In genomic region chr12:53506881-53507719, GRCh38 we compare ENCODE assay signal across 23 cellular contexts. TPM values are rescaled to one million over a fixed set of nuclear protein-coding genes. Genes with fewer than 3 reads are reported as not detected.
DNase-seq lines count a peak whose midpoint lies in the region; ATAC-seq, FAIRE-seq and TF ChIP-seq lines count a peak whose summit lies in the region.
"Had no signal": no experiment of that assay in that cellular context is flagged by ENCODE, and none has a peak within 500 bp of the region (broad histone marks: within the 10 kb centered on the region; RNA-seq: fewer than 3 reads in every experiment).

NPFF (minus strand) TSS chr12:53507484; CDS start chr12:53507474, 10 bp downstream.

- no peak within 1 kb of the TSS for H2BK20ac ChIP-seq in H1 (ENCODE audit: low read length)

- no peak for TF ChIP-seq EP300 in H1 (IDR thresholded peaks at IDR 0.05; ENCODE audit: borderline replicate concordance in 1 of 2, low read depth in 2 of 2, low read length in 2 of 2)

- H3K23me2 ChIP-seq in H1 (ENCODE audit: low read depth, low read length): no peaks in the 10 kb centered on the region

- H3K4me1 ChIP-seq in H1 (replicated peaks in 1 of 4; ENCODE audit: control insufficient read depth in 3 of 4, insufficient read depth in 4 of 4, low read length in 3 of 4): peaks cover 0 to 2% (median under 1%) of the 10 kb centered on the region in 4 experiments; a peak in 5 of 7 replicates
- peaks cover 34% of the 10 kb centered on the region for H3K4me1 ChIP-seq in skeletal muscle satellite cell (ENCODE audit: control insufficient read depth, insufficient read depth, low read length)

- DNase-seq in activated CD4-positive, alpha-beta T cell treated with anti-CD3 and anti-CD28 coated beads for 36 hours: no peak
- DNase-seq in activated CD4-positive, alpha-beta T cell treated with anti-CD3 and anti-CD28 coated beads for 48 hours: no peak
- DNase-seq in NB4 (ENCODE audit: low read depth) (no peak), H1 (ENCODE audit: low read depth in 1 of 2, low spot score in 2 of 2) (no peak), hippocampal formation (lab: John Stamatoyannopoulos, UW) (no peak), NOMO-1 treated with dmso at 0.1 percent for 144 hours (lab: John Stamatoyannopoulos, UW; ENCODE audit: unreplicated experiment) (no peak)
- DNase-seq: activated CD4-positive, CD25-positive, alpha-beta regulatory T cell treated with anti-CD3 and anti-CD28 coated beads, Interleukin-2, amount 50 U/mL, for 72 hours; CD4-positive, alpha-beta memory T cell; gastrocnemius medialis; Karpas-422; naive B cell; NCI-H1417; NCI-H2171; spleen; T-helper 1 cell had no signal

- H3K27ac Mint-ChIP-seq in activated CD4-positive, alpha-beta T cell treated with anti-CD3 and anti-CD28 coated beads for 36 hours: peak within 1 kb of the TSS; percentile 37
- H3K27ac Mint-ChIP-seq: progenitor cell of endocrine pancreas had no signal

- H2BK12ac ChIP-seq in H1 (ENCODE audit: low read depth, low read length): no peak within 1 kb of the TSS; the same call in 1 of the 2 replicates

- H3K4me2 ChIP-seq in H1 (ENCODE audit: insufficient read depth in 1 of 2, low read depth in 2 of 2, low read length in 2 of 2) (no peak within 1 kb of the TSS), skeletal muscle satellite cell (ENCODE audit: low read length) (peak within 1 kb of the TSS; percentile 42)

- no peak within 1 kb of the TSS for H2AK5ac ChIP-seq in H1 (ENCODE audit: low read depth, low read length)

- intact Hi-C loops in activated CD4-positive, alpha-beta T cell treated with anti-CD3 and anti-CD28 coated beads for 36 hours (cut with DNase I, micrococcal nuclease): no loop called here

- H2BK5ac ChIP-seq in H1 (ENCODE audit: low read depth, low read length): no peak within 1 kb of the TSS; the same call in 1 of the 2 replicates

- ATAC-seq in activated CD4-positive, alpha-beta T cell treated with anti-CD3 and anti-CD28 coated beads for 36 hours: no peak
- no peak for ATAC-seq in GM18867 (IDR thresholded peaks at IDR 0.05; ENCODE audit: unreplicated experiment)
- ATAC-seq: gastrocnemius medialis had no signal

- no peaks in the 10 kb centered on the region for H3K9me3 Mint-ChIP-seq in activated CD4-positive, alpha-beta T cell treated with anti-CD3 and anti-CD28 coated beads for 36 hours (ENCODE audit: low read depth)
- H3K9me3 Mint-ChIP-seq: naive B cell had no signal

- no peak within 1 kb of the TSS for H3K27ac ChIP-seq in H1 (ENCODE audit: low read depth, low read length)

- WGBS in H1 (ENCODE audit: extremely low coverage in 1 of 2, insufficient coverage in 1 of 2, insufficient read length in 1 of 2, insufficient replicate concordance in 2 of 2, low coverage in 1 of 2, low lambda C conversion rate in 2 of 2, missing lambda C conversion rate in 1 of 2), 2 experiments: 92% methylated on average over 11 of the region's 11 CpGs; no CpG with 5 or more reads in 1 of the 2 experiments

- H3K36me3 ChIP-seq in H1 (ENCODE audit: control insufficient read depth in 2 of 4, insufficient read depth in 4 of 4, low read length in 3 of 4) (peaks cover 9 to 23% (median 14%) of the 10 kb centered on the region in 4 experiments; a peak in 7 of 8 replicates), skeletal muscle satellite cell (ENCODE audit: insufficient read depth, low read length) (peaks cover 44% of the 10 kb centered on the region)

- H3K27me3 ChIP-seq in H1 (replicated peaks in 1 of 4; ENCODE audit: control insufficient read depth in 3 of 4, extremely low read depth in 1 of 4, insufficient read depth in 3 of 4, low read length in 3 of 4) (no peaks in the 10 kb centered on the region), skeletal muscle satellite cell (ENCODE audit: control insufficient read depth, insufficient read depth, low read length) (no peaks in the 10 kb centered on the region)
- H3K27me3 ChIP-seq: gastrocnemius medialis, spleen had no signal

- no peak within 1 kb of the TSS for H2AFZ ChIP-seq in H1 (ENCODE audit: low read length)

- no peak within 1 kb of the TSS for H3K56ac ChIP-seq in H1 (replicated peaks; ENCODE audit: insufficient read length, low read depth, low read length)

- H4K5ac ChIP-seq in H1 (ENCODE audit: insufficient read length, low read depth, low read length): no peak within 1 kb of the TSS

- no peaks in the 10 kb centered on the region for H3K9me3 ChIP-seq in H1 (ENCODE audit: insufficient read depth in 2 of 2, low read depth in 1 of 2, low read length in 1 of 2)
- H3K9me3 ChIP-seq in skeletal muscle satellite cell (replicated peaks; ENCODE audit: low read length): no peaks in the 10 kb centered on the region
- H3K9me3 ChIP-seq: gastrocnemius medialis, spleen had no signal

- no peak within 1 kb of the TSS for H4K8ac ChIP-seq in H1 (ENCODE audit: extremely low read depth, insufficient read depth, low read length)

- H3K4me1 Mint-ChIP-seq in activated CD4-positive, alpha-beta T cell treated with anti-CD3 and anti-CD28 coated beads for 36 hours: peaks cover 16% of the 10 kb centered on the region

- no peak within 1 kb of the TSS for H4K91ac ChIP-seq in H1 (replicated peaks; ENCODE audit: insufficient read length, low read length)

- TF ChIP-seq POLR2A in NB4 (IDR thresholded peaks at IDR 0.05; ENCODE audit: extremely low read depth, insufficient read length) (peak; percentile 6), H1 (IDR thresholded peaks at IDR 0.05; ENCODE audit: control extremely low read depth in 1 of 2, low read depth in 2 of 2, low read length in 2 of 2) (no peak; a peak in 1 of 3 replicates)

- POLR2A ChIA-PET in activated CD4-positive, alpha-beta T cell treated with anti-CD3 and anti-CD28 coated beads for 36 hours (lab: Charles Lee): interaction anchor here (0.5 kb wide), 1 partner anchor 39 kb away, joined by 5 read pairs; no protein-coding TSS in a partner anchor
- POLR2A ChIA-PET in H1 (lab: Charles Lee; ENCODE audit: partially characterized antibody): interaction anchor here (1.2 to 67.0 kb wide), 5 partner anchors 9 to 180 kb away, joined by 3 to 3397 read pairs (median 3); partner anchors contain the start of genes PCBP2 and PRR13

- no peak within 1 kb of the TSS for H3K4ac ChIP-seq in H1 (replicated peaks; ENCODE audit: insufficient read length, low read depth, low read length)

- no peak for FAIRE-seq in H1 (lab: Jason Lieb, UNC)
- FAIRE-seq: endothelial cell of umbilical vein had no signal

- H3K14ac ChIP-seq in H1 (ENCODE audit: insufficient read length): no peak within 1 kb of the TSS

- no peak within 1 kb of the TSS for H3K18ac ChIP-seq in H1 (ENCODE audit: extremely low read depth, low read length)

- H2BK120ac ChIP-seq in H1 (replicated peaks; ENCODE audit: low read depth, low read length): no peak within 1 kb of the TSS

- no peak within 1 kb of the TSS for H3K9ac ChIP-seq in H1 (replicated peaks in 1 of 4; ENCODE audit: extremely low read depth in 1 of 4, low read depth in 3 of 4, low read length in 3 of 4)
- H3K9ac ChIP-seq in skeletal muscle satellite cell (ENCODE audit: low read depth, low read length): peak within 1 kb of the TSS; percentile 35

- TF ChIP-seq CTCF in NB4 (IDR thresholded peaks at IDR 0.05; ENCODE audit: low read depth, low read length) (no peak), H1 (IDR thresholded peaks at IDR 0.05; ENCODE audit: control extremely low read depth in 1 of 3, insufficient read depth in 1 of 3, low read depth in 1 of 3, low read length in 3 of 3) (no peak)

- H3K27me3 Mint-ChIP-seq in activated CD4-positive, alpha-beta T cell treated with anti-CD3 and anti-CD28 coated beads for 36 hours: no peaks in the 10 kb centered on the region
- H3K27me3 Mint-ChIP-seq: CD4-positive, alpha-beta memory T cell; naive B cell; progenitor cell of endocrine pancreas had no signal

- H3K4me3 ChIP-seq in NB4 (ENCODE audit: low read depth, low read length) (no peak within 1 kb of the TSS), H1 (ENCODE audit: extremely low read depth in 1 of 4, insufficient read depth in 2 of 4, low read depth in 3 of 4, low read length in 4 of 4) (no peak within 1 kb of the TSS; a peak in 1 of 8 replicates), skeletal muscle satellite cell (ENCODE audit: low read length) (no peak within 1 kb of the TSS)
- H3K4me3 ChIP-seq: gastrocnemius medialis, spleen had no signal

- peaks cover 0 to 6% of the 10 kb centered on the region in 2 experiments; a peak in 2 of 4 replicates for H3K79me2 ChIP-seq in H1 (ENCODE audit: control insufficient read depth in 1 of 2, insufficient read depth in 2 of 2, low read length in 2 of 2)

- TF ChIP-seq RAD21 in H1 (IDR thresholded peaks at IDR 0.05 in 1 of 2, conservative IDR thresholded peaks at IDR 0.05 in 1 of 2; ENCODE audit: low read depth in 2 of 2, low read length in 2 of 2): no peak

- no peak within 1 kb of the TSS for H3K4me3 Mint-ChIP-seq in activated CD4-positive, alpha-beta T cell treated with anti-CD3 and anti-CD28 coated beads for 36 hours

- CTCF ChIA-PET in activated CD4-positive, alpha-beta T cell treated with anti-CD3 and anti-CD28 coated beads for 36 hours (lab: Charles Lee): interaction anchor here (1.0 to 4.3 kb wide), 5 partner anchors 31 to 186 kb away, joined by 3 to 44 read pairs (median 13); partner anchors contain the start of gene AAAS
- CTCF ChIA-PET in H1 (lab: Charles Lee; ENCODE audit: partially characterized antibody): interaction anchor here (1.0 to 9.8 kb wide), 9 partner anchors 13 to 296 kb away, joined by 3 to 105 read pairs (median 11); partner anchors contain the start of gene AAAS

- peaks cover 0 to 4% of the 10 kb centered on the region in 2 experiments for H4K20me1 ChIP-seq in H1 (replicated peaks in 1 of 2; ENCODE audit: control insufficient read depth in 1 of 2, insufficient read depth in 2 of 2, low read length in 2 of 2)

- peaks cover 2% of the 10 kb centered on the region for H3K79me1 ChIP-seq in H1 (ENCODE audit: low read depth, low read length)

- peaks cover 4% of the 10 kb centered on the region for H3K36me3 Mint-ChIP-seq in activated CD4-positive, alpha-beta T cell treated with anti-CD3 and anti-CD28 coated beads for 36 hours (ENCODE audit: low read depth)

- no peak within 1 kb of the TSS for H2BK15ac ChIP-seq in H1 (ENCODE audit: low read length)

- no peak within 1 kb of the TSS for H3K23ac ChIP-seq in H1 (ENCODE audit: insufficient read length)

TF ChIP-seq in H1, 55 proteins besides CTCF, POLR2A, EP300 and RAD21 (continues in another document):
- peak; percentile 44; the same call in 1 of the 2 replicates for TF ChIP-seq POLR2AphosphoS5 (IDR thresholded peaks at IDR 0.05; ENCODE audit: low read depth, low read length)

RNA-seq across cellular contexts. Expression of gene NPFF, which starts in this region (rescaled TPM):
- total RNA-seq in activated CD4-positive, alpha-beta T cell treated with anti-CD3 and anti-CD28 coated beads for 36 hours: not detected
- 0.80 TPM in 1 of 2 replicates, not detected in the other for total RNA-seq in H1 (2021; fragmentation: NEBNext Ultra II Directional; extraction: Animal tissue kit (Norgen Biotek cat#: 25700))
- not detected in 2 replicates for polyA plus RNA-seq in H1 (2011; rRNA removed)
- not detected for polyA plus RNA-seq in H1 (2011; cell fraction: cytosol; rRNA removed)
- not detected for polyA plus RNA-seq in H1 (2011; cell fraction: nucleus; rRNA removed)
- 0.42 to 1.6 TPM (median 0.61 TPM) in 3 of 4 replicates, not detected in the other for polyA plus RNA-seq in H1 (2012, experiment 1 of 2)
- polyA plus RNA-seq in H1 (2012, experiment 2 of 2): not detected
- polyA plus RNA-seq in H1 (2013, experiment 1 of 2): 0.36 TPM
- polyA plus RNA-seq in H1 (2013, experiment 2 of 2): 0.50 TPM
- polyA minus RNA-seq in H1 (2011; rRNA and poly(A)+ RNA removed): not detected in 2 replicates
- polyA minus RNA-seq in H1 (2011; cell fraction: cytosol; rRNA and poly(A)+ RNA removed): not detected
- polyA minus RNA-seq in H1 (2011; cell fraction: nucleus; rRNA and poly(A)+ RNA removed): not detected
- not detected in 2 replicates for total RNA-seq in skeletal muscle satellite cell (2012; rRNA removed)
- total RNA-seq: A673; CD4-positive, alpha-beta memory T cell; cerebellum; endothelial cell of umbilical vein; gastrocnemius medialis; lower leg skin; progenitor cell of endocrine pancreas; spleen; ureter had no signal
- polyA plus RNA-seq: CD4-positive, alpha-beta memory T cell; endothelial cell of umbilical vein had no signal
